ENCODE assay signal across 1 cellular context in genomic region chr12:1212529-1212928, GRCh38.
TF ChIP-seq lines count a peak whose summit lies in the region.

No MANE protein-coding gene starts in this region.

TF ChIP-seq in SK-N-SH treated with all-trans-retinoic acid at 6 μM for 48 hours, 23 proteins besides CTCF, POLR2A, EP300 and RAD21 (continued from another document):
- TF ChIP-seq, protein P1, sequence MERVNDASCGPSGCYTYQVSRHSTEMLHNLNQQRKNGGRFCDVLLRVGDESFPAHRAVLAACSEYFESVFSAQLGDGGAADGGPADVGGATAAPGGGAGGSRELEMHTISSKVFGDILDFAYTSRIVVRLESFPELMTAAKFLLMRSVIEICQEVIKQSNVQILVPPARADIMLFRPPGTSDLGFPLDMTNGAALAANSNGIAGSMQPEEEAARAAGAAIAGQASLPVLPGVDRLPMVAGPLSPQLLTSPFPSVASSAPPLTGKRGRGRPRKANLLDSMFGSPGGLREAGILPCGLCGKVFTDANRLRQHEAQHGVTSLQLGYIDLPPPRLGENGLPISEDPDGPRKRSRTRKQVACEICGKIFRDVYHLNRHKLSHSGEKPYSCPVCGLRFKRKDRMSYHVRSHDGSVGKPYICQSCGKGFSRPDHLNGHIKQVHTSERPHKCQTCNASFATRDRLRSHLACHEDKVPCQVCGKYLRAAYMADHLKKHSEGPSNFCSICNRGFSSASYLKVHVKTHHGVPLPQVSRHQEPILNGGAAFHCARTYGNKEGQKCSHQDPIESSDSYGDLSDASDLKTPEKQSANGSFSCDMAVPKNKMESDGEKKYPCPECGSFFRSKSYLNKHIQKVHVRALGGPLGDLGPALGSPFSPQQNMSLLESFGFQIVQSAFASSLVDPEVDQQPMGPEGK (CRISPR knock-in tag; IDR thresholded peaks at IDR 0.05; ENCODE audit: borderline replicate concordance): no peak
- TF ChIP-seq GLIS3 (CRISPR knock-in tag; IDR thresholded peaks at IDR 0.05): no peak
- no peak for TF ChIP-seq RARB (CRISPR knock-in tag; IDR thresholded peaks at IDR 0.05)
- TF ChIP-seq ISL1 (CRISPR knock-in tag; IDR thresholded peaks at IDR 0.05): no peak
- no peak for TF ChIP-seq ARNTL (CRISPR knock-in tag; IDR thresholded peaks at IDR 0.05; ENCODE audit: borderline replicate concordance, low read depth)
- TF ChIP-seq BACH2 (CRISPR knock-in tag; IDR thresholded peaks at IDR 0.05; ENCODE audit: borderline replicate concordance): no peak
- TF ChIP-seq TSHZ2 (CRISPR knock-in tag; IDR thresholded peaks at IDR 0.05): no peak
- no peak for TF ChIP-seq OSR1 (CRISPR knock-in tag; IDR thresholded peaks at IDR 0.05)
- TF ChIP-seq ZFP30 (CRISPR knock-in tag; IDR thresholded peaks at IDR 0.05): no peak
